In the genomic region with DNA sequence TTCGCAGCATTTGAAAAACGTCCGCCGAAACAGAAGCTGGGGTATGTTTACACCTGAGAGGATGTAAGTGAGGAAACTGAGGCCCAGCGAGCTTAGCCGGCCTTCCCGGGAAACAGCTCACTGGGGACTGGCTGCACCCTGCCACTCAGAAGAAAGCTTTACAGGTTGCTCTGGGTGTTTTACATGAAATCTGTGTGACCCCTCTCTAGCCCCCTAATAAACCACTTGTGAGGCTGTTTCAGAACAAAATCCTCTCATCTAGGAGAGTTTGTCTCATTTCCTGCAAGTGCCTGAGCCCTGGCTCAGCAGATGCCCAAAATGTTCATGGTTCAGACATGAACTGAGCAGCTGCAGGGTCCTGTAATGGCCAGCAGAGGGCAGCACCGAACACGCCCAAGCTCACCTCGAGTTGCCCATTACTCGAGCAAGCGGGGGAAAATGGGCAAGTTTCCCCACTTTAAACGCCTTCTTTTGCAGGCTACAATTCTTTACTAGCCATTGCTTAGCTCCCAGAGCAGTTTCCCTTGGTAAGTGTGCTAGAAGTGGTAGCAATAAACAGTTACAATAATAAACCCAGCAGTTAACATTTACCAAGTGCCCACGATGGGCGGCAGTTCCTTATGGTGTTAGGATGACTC, we compare ENCODE assay signal across 8 cellular contexts.
DNase-seq lines count a peak whose midpoint lies in the region; ATAC-seq and TF ChIP-seq lines count a peak whose summit lies in the region.

No MANE protein-coding gene starts in this region.

- CTCF ChIA-PET in HEK293T (lab: Yijun Ruan, JAX) = interaction anchor here (0.6 to 2.4 kb wide), 16 partner anchors 10 to 195 kb away, joined by 3 to 23 read pairs (median 3); no protein-coding TSS in a partner anchor

- H3K36me3 ChIP-seq in duodenal mucosa (ENCODE audit: control insufficient read depth in 1 of 2, insufficient read depth in 2 of 2, low read length in 2 of 2) (no peaks in the 10 kb centered on the region), lung (ENCODE audit: control insufficient read depth in 2 of 2, insufficient read depth in 2 of 2, low read length in 2 of 2) (no peaks in the 10 kb centered on the region)

- H3K9me3 ChIP-seq in duodenal mucosa (ENCODE audit: control insufficient read depth in 1 of 2, low read length in 2 of 2) (peaks cover 0 to 7% of the 10 kb centered on the region in 2 donors), lung (ENCODE audit: control insufficient read depth in 2 of 2, insufficient read depth in 1 of 2, low read length in 1 of 2) (no peaks in the 10 kb centered on the region)

- H3K4me3 ChIP-seq in duodenal mucosa (ENCODE audit: low read depth in 1 of 2, low read length in 2 of 2) (peak overlapping the region in 1 of 2 donors; percentile 48), lung (no peak overlapping the region)

- WGBS in lung, 2 donors = 43 to 49% methylated on average over 15 of the region's 15 CpGs

- H3K9ac ChIP-seq in duodenal mucosa (ENCODE audit: low read depth in 1 of 2, low read length in 2 of 2) = peak overlapping the region; percentile 21 to 48

- DNase-seq in HEK293T (ENCODE audit: extremely low spot score) = peak; percentile 77
- peak; percentile 61 for DNase-seq in NCI-H748 (lab: John Stamatoyannopoulos, UW; ENCODE audit: unreplicated experiment)
- peak; percentile 71 to 79 for DNase-seq in activated CD4-positive, alpha-beta T cell treated with anti-CD3 and anti-CD28 coated beads, Interleukin-2, amount 50 U/mL, for 48 hours
- peak; percentile 70 for DNase-seq in lung (ENCODE audit: low spot score)
- DNase-seq in stimulated activated CD4-positive, alpha-beta T cell treated with anti-CD3 and anti-CD28 coated beads, TNF-alpha, amount 100 ng/mL, for 48 hours (ENCODE audit: low read depth in 3 of 3) = peak; percentile 52 to 59 (median 59)

- ATAC-seq in lung (ENCODE audit: insufficient read depth, low FRiP score) (peak; percentile 91), GM19035 (IDR thresholded peaks at IDR 0.05; ENCODE audit: unreplicated experiment) (no peak)

- POLR2A ChIA-PET in HEK293T (lab: Yijun Ruan, JAX) = no interaction called here

- H3K27me3 ChIP-seq in duodenal mucosa (ENCODE audit: control insufficient read depth in 1 of 2, insufficient read depth in 2 of 2, low read length in 2 of 2) (no peaks in the 10 kb centered on the region), lung (ENCODE audit: control insufficient read depth, insufficient read depth) (no peaks in the 10 kb centered on the region)

- H3K27ac ChIP-seq in C4-2B (peak overlapping the region; percentile 80), duodenal mucosa (ENCODE audit: low read depth, low read length) (no peak overlapping the region), lung (ENCODE audit: low read depth in 1 of 2, low read length in 1 of 2) (no peak overlapping the region)

- H3K4me1 ChIP-seq in duodenal mucosa (ENCODE audit: control insufficient read depth in 1 of 2, insufficient read depth in 2 of 2, low read length in 2 of 2) = peaks cover 14 to 22% of the 10 kb centered on the region in 2 donors
- no peaks in the 10 kb centered on the region for H3K4me1 ChIP-seq in lung (ENCODE audit: control insufficient read depth in 2 of 2, insufficient read depth in 2 of 2, low read length in 2 of 2)

- TF ChIP-seq CTCF in C4-2B (conservative IDR thresholded peaks at IDR 0.05) (peak; percentile 84), lung (IDR thresholded peaks at IDR 0.05; ENCODE audit: control extremely low read depth, extremely low read depth) (peak; percentile 99)

TF ChIP-seq in HEK293T, 16 proteins besides CTCF, POLR2A, EP300 and RAD21:
- TF ChIP-seq LEF1 (IDR thresholded peaks at IDR 0.05; ENCODE audit: borderline replicate concordance) (no peak), NFRKB (IDR thresholded peaks at IDR 0.05) (no peak), BHLHE40 (IDR thresholded peaks at IDR 0.05; ENCODE audit: borderline replicate concordance) (no peak), CTBP1 (IDR thresholded peaks at IDR 0.05; ENCODE audit: borderline replicate concordance) (no peak), FOXK2 (IDR thresholded peaks at IDR 0.05) (no peak), ZNF384 (IDR thresholded peaks at IDR 0.05) (no peak), FOXM1 (IDR thresholded peaks at IDR 0.05; ENCODE audit: borderline replicate concordance) (no peak), TARDBP (IDR thresholded peaks at IDR 0.05) (no peak)
